ENCODE assay signal across 19 cellular contexts in genomic region chr3:19932422-19932821, GRCh38. TPM values are rescaled to one million over a fixed set of nuclear protein-coding genes. Genes with fewer than 3 reads are reported as not detected.
DNase-seq lines count a peak whose midpoint lies in the region; ATAC-seq, FAIRE-seq and TF ChIP-seq lines count a peak whose summit lies in the region.
"Had no signal": no experiment of that assay in that cellular context is flagged by ENCODE, and none has a peak within 500 bp of the region (broad histone marks: within the 10 kb centered on the region; RNA-seq: fewer than 3 reads in every experiment).

No MANE protein-coding gene starts in this region.

- H3K36me3 Mint-ChIP-seq in activated CD4-positive, alpha-beta T cell treated with anti-CD3 and anti-CD28 coated beads for 36 hours (ENCODE audit: low read depth), result peaks cover 5% of the 10 kb centered on the region
- H3K36me3 Mint-ChIP-seq in CD14-positive monocyte, result peaks cover 0 to 5% of the 10 kb centered on the region in 2 donors
- H3K36me3 Mint-ChIP-seq: CD4-positive, CD25-positive, alpha-beta regulatory T cell had no signal

- H3K4me3 Mint-ChIP-seq in activated CD4-positive, alpha-beta T cell treated with anti-CD3 and anti-CD28 coated beads for 36 hours, result no peak overlapping the region
- peak overlapping the region in 1 of 2 donors; percentile 85 for H3K4me3 Mint-ChIP-seq in CD14-positive monocyte
- H3K4me3 Mint-ChIP-seq: CD4-positive, CD25-positive, alpha-beta regulatory T cell had no signal

- H3K79me2 ChIP-seq in MM.1S (ENCODE audit: low read length), result no peaks in the 10 kb centered on the region
- H3K79me2 ChIP-seq in K562 (ENCODE audit: control insufficient read depth, insufficient read depth, low read length), result no peaks in the 10 kb centered on the region

- no peak for TF ChIP-seq EP300 in K562 (IDR thresholded peaks at IDR 0.05; ENCODE audit: low read length)

- no peak overlapping the region for H3K9ac ChIP-seq in MM.1S (ENCODE audit: low read length)
- no peak overlapping the region; a peak in 1 of 4 replicates for H3K9ac ChIP-seq in K562 (ENCODE audit: insufficient read depth in 1 of 2, low read depth in 2 of 2, low read length in 2 of 2)
- H3K9ac ChIP-seq: GM23248 had no signal

- in situ Hi-C loops in K562 (cut with MboI), result no loop called here

- ATAC-seq in activated CD4-positive, alpha-beta T cell treated with anti-CD3 and anti-CD28 coated beads for 36 hours, result no peak
- ATAC-seq in K562, result no peak
- ATAC-seq in HG03571 (IDR thresholded peaks at IDR 0.05; ENCODE audit: unreplicated experiment), result no peak
- ATAC-seq: HCT116 had no signal

- H3K9me3 ChIP-seq in MM.1S (replicated peaks; ENCODE audit: insufficient read depth, low read length) (no peaks in the 10 kb centered on the region), K562 (replicated peaks; ENCODE audit: control insufficient read depth, insufficient read depth, low read depth, low read length) (no peaks in the 10 kb centered on the region)
- H3K9me3 ChIP-seq: A549, Peyer's patch had no signal

- no peak for FAIRE-seq in K562 (lab: Jason Lieb, UNC)

- H3K4me1 ChIP-seq in MM.1S (ENCODE audit: low read length), result peaks cover 17% of the 10 kb centered on the region
- H3K4me1 ChIP-seq in K562 (replicated peaks in 1 of 2; ENCODE audit: control insufficient read depth in 2 of 2, insufficient read depth in 2 of 2, low read length in 2 of 2), result peaks cover 26 to 48% of the 10 kb centered on the region in 2 experiments
- H3K4me1 ChIP-seq: Peyer's patch had no signal

- CTCF ChIA-PET in activated CD4-positive, alpha-beta T cell treated with anti-CD3 and anti-CD28 coated beads for 36 hours (lab: Charles Lee), result interaction anchor here (0.8 kb wide), 1 partner anchor 218 kb away, joined by 3 read pairs; no protein-coding TSS in a partner anchor
- CTCF ChIA-PET in K562 (lab: Yijun Ruan, JAX; ENCODE audit: low intra/inter-chr PET ratio), result no interaction called here

- H3K4me2 ChIP-seq in MM.1S (ENCODE audit: low read depth, low read length) (peak overlapping the region; percentile 28; the same call in 1 of the 2 replicates), K562 (ENCODE audit: insufficient read depth, low read length) (peak overlapping the region; percentile 54; the same call in 1 of the 2 replicates)
- H3K4me2 ChIP-seq: A549 had no signal

- no peaks in the 10 kb centered on the region for H3K9me1 ChIP-seq in K562 (ENCODE audit: control insufficient read depth, insufficient read depth, low read length)

- BruUV-seq in K562 (replicated peaks; lab: Mats Ljungman, UMichigan), result no TSS peak

- POLR2A ChIA-PET in activated CD4-positive, alpha-beta T cell treated with anti-CD3 and anti-CD28 coated beads for 36 hours (lab: Charles Lee), result interaction anchor here (0.6 kb wide), 1 partner anchor 122 kb away, joined by 4 read pairs; no protein-coding TSS in a partner anchor
- POLR2A ChIA-PET in K562 (lab: Yijun Ruan, JAX), result interaction anchor here (0.6 to 1.5 kb wide), 6 partner anchors 10 to 254 kb away, joined by 3 to 7 read pairs (median 3); partner anchors contain the start of gene KAT2B

- no peaks in the 10 kb centered on the region for H4K20me1 ChIP-seq in MM.1S (ENCODE audit: insufficient read depth, low read length)
- H4K20me1 ChIP-seq in K562 (replicated peaks; ENCODE audit: control insufficient read depth, insufficient read depth, low read length), result no peaks in the 10 kb centered on the region

- no peak for DNase-seq in activated CD4-positive, alpha-beta T cell treated with anti-CD3 and anti-CD28 coated beads for 36 hours
- DNase-seq in activated CD4-positive, alpha-beta T cell treated with anti-CD3 and anti-CD28 coated beads for 4 hours, result no peak
- DNase-seq in CD14-positive monocyte (ENCODE audit: low spot score), result no peak
- DNase-seq in MM.1S, result no peak
- no peak for DNase-seq in K562 (ENCODE audit: extremely low read depth in 1 of 4, low spot score in 3 of 4)
- no peak for DNase-seq in iPS-NIHi11 (ENCODE audit: low spot score)
- no peak for DNase-seq in retina
- DNase-seq: DMS79, NCI-H1048, NCI-H446 treated with DMSO at 0.1 percent for 48 hours, NCI-H748 treated with DMSO at 0.1 percent for 48 hours, Peyer's patch, Right ventricle myocardium superior had no signal

- TF ChIP-seq RAD21 in K562 (CRISPR knock-in tag; conservative IDR thresholded peaks at IDR 0.05 in 1 of 2, IDR thresholded peaks at IDR 0.05 in 1 of 2), result no peak; a peak in 1 of 4 replicates

- TF ChIP-seq CTCF in CD14-positive monocyte (IDR thresholded peaks at IDR 0.05) (no peak), MM.1S (IDR thresholded peaks at IDR 0.05; ENCODE audit: low read length) (no peak), K562 (IDR thresholded peaks at IDR 0.05 in 2 of 3, conservative IDR thresholded peaks at IDR 0.05 in 1 of 3; ENCODE audit: insufficient read depth in 2 of 3, low read depth in 1 of 3, low read length in 3 of 3) (no peak)

- 37% methylated on average over 2 of the region's 2 CpGs for WGBS in K562 (ENCODE audit: insufficient coverage, low coverage, missing lambda C conversion rate)

- peaks cover 10% of the 10 kb centered on the region for H3K27me3 Mint-ChIP-seq in activated CD4-positive, alpha-beta T cell treated with anti-CD3 and anti-CD28 coated beads for 36 hours
- peaks cover 13 to 40% (median 17%) of the 10 kb centered on the region in 3 donors for H3K27me3 Mint-ChIP-seq in CD14-positive monocyte (ENCODE audit: low read depth in 3 of 3)
- H3K27me3 Mint-ChIP-seq: CD4-positive, CD25-positive, alpha-beta regulatory T cell had no signal

- peak overlapping the region; percentile 83 for H3K27ac Mint-ChIP-seq in activated CD4-positive, alpha-beta T cell treated with anti-CD3 and anti-CD28 coated beads for 36 hours
- H3K27ac Mint-ChIP-seq in CD14-positive monocyte, result peak overlapping the region; percentile 90 to 93 (median 93)

- no peaks in the 10 kb centered on the region for H3K9me3 Mint-ChIP-seq in activated CD4-positive, alpha-beta T cell treated with anti-CD3 and anti-CD28 coated beads for 36 hours (ENCODE audit: low read depth)
- H3K9me3 Mint-ChIP-seq in CD14-positive monocyte, result peaks cover 0 to 5% (median 0%) of the 10 kb centered on the region in 7 donors

- no peaks in the 10 kb centered on the region for H3K9me2 ChIP-seq in MM.1S (replicated peaks; ENCODE audit: insufficient read depth, low read length)

- intact Hi-C loops in activated CD4-positive, alpha-beta T cell treated with anti-CD3 and anti-CD28 coated beads for 36 hours (cut with DNase I, micrococcal nuclease), result loop anchor here (5.0 kb wide), 3 partner anchors 170 to 1060 kb away; partner anchors contain the start of gene SGO1 (in 1 of the 2)
- intact Hi-C loops in CD14-positive monocyte (cut with micrococcal nuclease), result no loop called here
- intact Hi-C loops in K562 (cut with micrococcal nuclease), result loop anchor here (5.0 kb wide), 1 partner anchor 45 kb away; no protein-coding TSS in a partner anchor

- H2AFZ ChIP-seq in MM.1S (ENCODE audit: low read length) (no peak overlapping the region), K562 (ENCODE audit: low read depth, low read length) (peak overlapping the region; percentile 96)
- H2AFZ ChIP-seq: GM23248 had no signal

- H3K27me3 ChIP-seq in MM.1S (replicated peaks; ENCODE audit: insufficient read depth, low read length), result no peaks in the 10 kb centered on the region
- no peaks in the 10 kb centered on the region for H3K27me3 ChIP-seq in K562 (ENCODE audit: control insufficient read depth in 2 of 2, insufficient read depth in 2 of 2, low read length in 2 of 2)
- H3K27me3 ChIP-seq: Peyer's patch had no signal

- peaks cover 8% of the 10 kb centered on the region for H3F3A ChIP-seq in MM.1S (ENCODE audit: insufficient read depth, low read length)

- H3K4me3 ChIP-seq in MM.1S (ENCODE audit: low read length) (no peak overlapping the region), K562 (no peak overlapping the region)
- H3K4me3 ChIP-seq: A549, GM23248, Peyer's patch had no signal

- H3K36me3 ChIP-seq in MM.1S (replicated peaks; ENCODE audit: insufficient read depth, low read length) (no peaks in the 10 kb centered on the region), K562 (ENCODE audit: control insufficient read depth, insufficient read depth, low read length) (no peaks in the 10 kb centered on the region)
- H3K36me3 ChIP-seq: Peyer's patch had no signal

- H3K4me1 Mint-ChIP-seq in activated CD4-positive, alpha-beta T cell treated with anti-CD3 and anti-CD28 coated beads for 36 hours, result peaks cover 38% of the 10 kb centered on the region
- H3K4me1 Mint-ChIP-seq in CD14-positive monocyte, result peaks cover 32% of the 10 kb centered on the region

- TF ChIP-seq POLR2A in K562 (conservative IDR thresholded peaks at IDR 0.05), result no peak

- H3K27ac ChIP-seq in MM.1S (ENCODE audit: low read length) (no peak overlapping the region), K562 (ENCODE audit: extremely low read depth, low read depth, low read length) (peak overlapping the region; percentile 50; the same call in 2 of the 3 replicates)
- H3K27ac ChIP-seq: GM23248, Peyer's patch had no signal

RNA-seq across cellular contexts. Expression of gene EFHB, which starts 1.6 kb away (rescaled TPM):
- under 1 TPM; 0.62 to 0.79 TPM for total RNA-seq in activated CD4-positive, alpha-beta T cell treated with anti-CD3 and anti-CD28 coated beads for 36 hours
- polyA plus RNA-seq in CD14-positive monocyte, result under 1 TPM; 0.16 to 0.80 TPM
- 2.6 and 4.1 TPM in 2 replicates for total RNA-seq in K562 (2011; cell fraction: chromatin; rRNA removed; ENCODE audit: low replicate concordance)
- total RNA-seq in K562 (2011; cell fraction: nucleolus; rRNA removed), result 6.8 and 7.6 TPM in 2 replicates
- total RNA-seq in K562 (2011; cell fraction: nucleoplasm; rRNA removed), result 7.9 and 9.7 TPM in 2 replicates
- total RNA-seq in K562 (2014; rRNA removed), result 2.0 and 4.0 TPM in 2 replicates
- 1.6 and 1.7 TPM in 2 replicates for total RNA-seq in K562 (2014; rRNA removed; fragmentation: Illumina TruSeq; extraction: Trizol)
- total RNA-seq in K562 (2015; rRNA removed; fragmentation: Illumina TruSeq; extraction: Trizol), result 1.5 and 1.7 TPM in 2 replicates
- 1.5 and 2.0 TPM in 2 replicates for total RNA-seq in K562 (2021)
- polyA plus RNA-seq in K562 (2011; rRNA removed), result 1.4 and 2.3 TPM in 2 replicates
- polyA plus RNA-seq in K562 (2011; cell fraction: cytosol; rRNA removed), result 0.86 and 1.1 TPM in 2 replicates
- polyA plus RNA-seq in K562 (2011; cell fraction: nucleus; rRNA removed), result 5.7 and 7.3 TPM in 2 replicates
- 2.5 and 2.6 TPM in 2 replicates for polyA plus RNA-seq in K562 (2012)
- 2.5 and 3.6 TPM in 2 replicates for polyA plus RNA-seq in K562 (2014; fragmentation: Illumina TruSeq; extraction: Trizol)
- polyA plus RNA-seq in K562 (2014; fragmentation: Nextera tagmentation; extraction: Ambion mirVana), result 1 to 10 TPM; 1.5 to 2.0 TPM
- polyA plus RNA-seq in K562 (2014; rRNA removed), result 1.8 and 2.4 TPM in 2 replicates
- 2.9 and 3.0 TPM in 2 replicates for polyA minus RNA-seq in K562 (2011; rRNA and poly(A)+ RNA removed)
- 1.7 TPM in 1 of 2 replicates, not detected in the other for polyA minus RNA-seq in K562 (2011; cell fraction: cytosol; rRNA and poly(A)+ RNA removed)
- polyA minus RNA-seq in K562 (2011; cell fraction: nucleus; rRNA and poly(A)+ RNA removed), result 6.3 and 8.2 TPM in 2 replicates
- total RNA-seq: G401, Right ventricle myocardium superior had no signal

RNA-seq across cellular contexts. Expression of gene RAB5A, which starts 14.5 kb away (rescaled TPM):
- 10 to 100 TPM; 54.2 to 78.8 TPM for total RNA-seq in activated CD4-positive, alpha-beta T cell treated with anti-CD3 and anti-CD28 coated beads for 36 hours
- polyA plus RNA-seq in CD14-positive monocyte (10 to 100 TPM; 33.8 to 60.2 TPM), K562 (2011; rRNA removed) (36.7 and 47.2 TPM in 2 replicates), K562 (2014; fragmentation: Illumina TruSeq; extraction: Trizol) (52.5 and 58.4 TPM in 2 replicates), K562 (2014; fragmentation: Nextera tagmentation; extraction: Ambion mirVana) (10 to 100 TPM; 28.3 to 31.3 TPM), K562 (2014; rRNA removed) (36.8 and 42.7 TPM in 2 replicates)
- total RNA-seq in K562 (2011; cell fraction: chromatin; rRNA removed; ENCODE audit: low replicate concordance), result 45.0 and 88.5 TPM in 2 replicates
- 31.9 and 35.0 TPM in 2 replicates for total RNA-seq in K562 (2011; cell fraction: nucleolus; rRNA removed)
- total RNA-seq in K562 (2011; cell fraction: nucleoplasm; rRNA removed), result 38.7 and 58.9 TPM in 2 replicates
- total RNA-seq in K562 (2014; rRNA removed) (35.9 and 49.0 TPM in 2 replicates), K562 (2014; rRNA removed; fragmentation: Illumina TruSeq; extraction: Trizol) (50.5 and 56.9 TPM in 2 replicates), K562 (2015; rRNA removed; fragmentation: Illumina TruSeq; extraction: Trizol) (60.9 and 64.2 TPM in 2 replicates), K562 (2021) (50.0 and 52.7 TPM in 2 replicates)
- 18.8 and 20.0 TPM in 2 replicates for polyA plus RNA-seq in K562 (2011; cell fraction: cytosol; rRNA removed)
- polyA plus RNA-seq in K562 (2011; cell fraction: nucleus; rRNA removed), result 15.8 and 17.9 TPM in 2 replicates
- 38.1 and 50.5 TPM in 2 replicates for polyA plus RNA-seq in K562 (2012)
- polyA minus RNA-seq in K562 (2011; rRNA and poly(A)+ RNA removed), result 65.6 and 73.3 TPM in 2 replicates
- polyA minus RNA-seq in K562 (2011; cell fraction: cytosol; rRNA and poly(A)+ RNA removed), result 28.4 and 37.9 TPM in 2 replicates
- polyA minus RNA-seq in K562 (2011; cell fraction: nucleus; rRNA and poly(A)+ RNA removed), result 37.8 and 56.4 TPM in 2 replicates

Comparison
In these comparisons a context has a peak if more than half of its experiments do, and no peak if none do; other contexts are left out.
1. intact Hi-C loops: an anchor here in activated CD4-positive, alpha-beta T cell treated with anti-CD3 and anti-CD28 coated beads for 36 hours (5.0 kb wide) and K562 (5.0 kb wide); none called in CD14-positive monocyte.